In the genomic region with DNA sequence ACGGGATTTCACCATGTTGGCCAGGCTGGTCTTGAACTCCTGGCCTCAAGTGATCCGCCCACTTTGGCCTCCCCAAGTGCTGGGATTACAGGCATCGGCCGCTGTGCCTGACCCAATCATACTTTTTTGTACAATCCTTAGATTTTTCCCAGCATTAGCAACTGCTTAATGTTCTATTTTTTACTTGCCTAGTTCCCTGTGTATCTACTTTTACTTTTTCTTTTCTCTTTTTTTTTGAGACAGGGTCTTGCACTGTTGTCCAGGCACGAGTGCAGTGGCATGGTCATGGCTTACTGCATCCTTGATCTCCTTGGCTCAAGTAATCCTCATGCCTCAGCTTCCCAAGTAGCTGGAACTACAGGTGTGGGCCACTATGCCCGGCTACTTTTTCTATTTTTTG, we compare ENCODE assay signal across 14 cellular contexts. TPM values are rescaled to one million over a fixed set of nuclear protein-coding genes. Genes with fewer than 3 reads are reported as not detected.
DNase-seq lines count a peak whose midpoint lies in the region; TF ChIP-seq lines count a peak whose summit lies in the region.
"Had no signal": no experiment of that assay in that cellular context is flagged by ENCODE, and none has a peak within 500 bp of the region (broad histone marks: within the 10 kb centered on the region; RNA-seq: fewer than 3 reads in every experiment).

No MANE protein-coding gene starts in this region.

- no peaks in the 10 kb centered on the region for H3K9me3 Mint-ChIP-seq in activated naive CD4-positive, alpha-beta T cell treated with anti-CD3 and anti-CD28 coated beads, Interleukin-2, amount 50 U/mL, for 24 hours
- H3K9me3 Mint-ChIP-seq in brain: no peaks in the 10 kb centered on the region
- H3K9me3 Mint-ChIP-seq: H9 had no signal

- H3K27me3 Mint-ChIP-seq in activated naive CD4-positive, alpha-beta T cell treated with anti-CD3 and anti-CD28 coated beads, Interleukin-2, amount 50 U/mL, for 24 hours: no peaks in the 10 kb centered on the region
- peaks cover 13% of the 10 kb centered on the region for H3K27me3 Mint-ChIP-seq in brain

- TF ChIP-seq CTCF in Loucy (conservative IDR thresholded peaks at IDR 0.05; ENCODE audit: low read length): no peak
- no peak for TF ChIP-seq CTCF in brain (conservative IDR thresholded peaks at IDR 0.05)
- no peak for TF ChIP-seq CTCF in smooth muscle cell (IDR thresholded peaks at IDR 0.05; ENCODE audit: borderline replicate concordance, insufficient read depth, poor library complexity, severe bottlenecking)

- H3K4me1 ChIP-seq in Loucy (ENCODE audit: insufficient read depth, low read length, poor library complexity, severe bottlenecking) (peaks cover 52% of the 10 kb centered on the region), smooth muscle cell (ENCODE audit: low read depth) (peaks cover 27% of the 10 kb centered on the region)

- H3K27ac ChIP-seq in smooth muscle cell (ENCODE audit: low read depth): peak overlapping the region; percentile 58

- peak overlapping the region; percentile 92 for H3K27ac Mint-ChIP-seq in activated naive CD4-positive, alpha-beta T cell treated with anti-CD3 and anti-CD28 coated beads, Interleukin-2, amount 50 U/mL, for 24 hours
- peak overlapping the region in 4 of 5 experiments; percentile 83 to 99 (median 97) for H3K27ac Mint-ChIP-seq in brain

- H3K27me3 ChIP-seq in Loucy (ENCODE audit: insufficient read depth, low read length, poor library complexity, severe bottlenecking) (no peaks in the 10 kb centered on the region), smooth muscle cell (ENCODE audit: low read depth) (no peaks in the 10 kb centered on the region)
- H3K27me3 ChIP-seq: foreskin keratinocyte had no signal

- H3K9me2 ChIP-seq in Loucy (replicated peaks; ENCODE audit: low read depth, low read length): no peaks in the 10 kb centered on the region

- H2AFZ ChIP-seq in Loucy (ENCODE audit: low read length) (no peak overlapping the region), smooth muscle cell (ENCODE audit: low read depth) (no peak overlapping the region)

- peak overlapping the region; percentile 33 for H3K4me3 Mint-ChIP-seq in activated naive CD4-positive, alpha-beta T cell treated with anti-CD3 and anti-CD28 coated beads, Interleukin-2, amount 50 U/mL, for 24 hours
- H3K4me3 Mint-ChIP-seq in brain: peak overlapping the region; percentile 38 to 96 (median 70)

- H3K36me3 ChIP-seq in Loucy (ENCODE audit: insufficient read depth, low read length) (peaks cover 17% of the 10 kb centered on the region), smooth muscle cell (ENCODE audit: low read depth) (no peaks in the 10 kb centered on the region)

- H4K20me1 ChIP-seq in Loucy (ENCODE audit: insufficient read depth, low read length, poor library complexity, severe bottlenecking) (peaks cover 76% of the 10 kb centered on the region), smooth muscle cell (ENCODE audit: low read depth) (peaks cover 35% of the 10 kb centered on the region)

- H3K4me2 ChIP-seq in Loucy (ENCODE audit: low read depth, low read length, poor library complexity, severe bottlenecking): peak overlapping the region; percentile 13
- no peak overlapping the region for H3K4me2 ChIP-seq in smooth muscle cell

- H3K36me3 Mint-ChIP-seq in activated naive CD4-positive, alpha-beta T cell treated with anti-CD3 and anti-CD28 coated beads, Interleukin-2, amount 50 U/mL, for 24 hours: peaks cover 8% of the 10 kb centered on the region
- peaks cover 13% of the 10 kb centered on the region for H3K36me3 Mint-ChIP-seq in brain

- 96% methylated on average over 6 of the region's 6 CpGs for WGBS in smooth muscle cell (ENCODE audit: low lambda C conversion rate)

- H3K9ac ChIP-seq in Loucy (ENCODE audit: low read depth, low read length, poor library complexity, severe bottlenecking) (peak overlapping the region; percentile 73), smooth muscle cell (ENCODE audit: low read depth) (no peak overlapping the region)

- no peaks in the 10 kb centered on the region for H3K9me3 ChIP-seq in Loucy (ENCODE audit: insufficient read depth, low read depth, low read length)
- H3K9me3 ChIP-seq in smooth muscle cell (replicated peaks; ENCODE audit: low read depth): no peaks in the 10 kb centered on the region

- H3K79me2 ChIP-seq in Loucy (ENCODE audit: insufficient read depth, low read length): peaks cover 99% of the 10 kb centered on the region
- peaks cover 92% of the 10 kb centered on the region for H3K79me2 ChIP-seq in smooth muscle cell (ENCODE audit: low read depth)

- no peak for DNase-seq in activated naive CD4-positive, alpha-beta T cell (lab: John Stamatoyannopoulos, UW)
- DNase-seq in smooth muscle cell (lab: John Stamatoyannopoulos, UW; ENCODE audit: unreplicated experiment) (no peak), NCI-H1694 treated with DMSO at 0.1 percent for 48 hours (lab: John Stamatoyannopoulos, UW) (no peak), NCI-H1092 (lab: John Stamatoyannopoulos, UW) (no peak), HUDEP-2 (lab: John Stamatoyannopoulos, UW; ENCODE audit: unreplicated experiment in 76 of 76) (no peak)
- DNase-seq: DMS79 treated with DMSO at 0.1 percent for 48 hours; effector CD8-positive, alpha-beta T cell; NCI-H1105; stimulated activated CD4-positive, alpha-beta T cell treated with anti-CD3 and anti-CD28 coated beads, Interleukin-2, amount 100 ng/mL, for 24 hours had no signal

- H3K4me3 ChIP-seq in Loucy (ENCODE audit: low read length, poor library complexity, severe bottlenecking) (no peak overlapping the region), smooth muscle cell (no peak overlapping the region)

- no peaks in the 10 kb centered on the region for H3F3A ChIP-seq in Loucy (ENCODE audit: low read depth)
- peaks cover 10% of the 10 kb centered on the region for H3F3A ChIP-seq in smooth muscle cell (ENCODE audit: low read depth)

- peaks cover 74% of the 10 kb centered on the region for H3K4me1 Mint-ChIP-seq in activated naive CD4-positive, alpha-beta T cell treated with anti-CD3 and anti-CD28 coated beads, Interleukin-2, amount 50 U/mL, for 24 hours
- H3K4me1 Mint-ChIP-seq in brain: peaks cover 61% of the 10 kb centered on the region

RNA-seq across cellular contexts. Expression of a gene that starts 9.5 kb away (rescaled TPM):
- 132 TPM for polyA plus RNA-seq in brain (ENCODE audit: insufficient read depth, low read depth, low replicate concordance)
- total RNA-seq in smooth muscle cell: 62.4 and 76.5 TPM in 2 replicates
- polyA plus RNA-seq in smooth muscle cell: 80.1 and 83.2 TPM in 2 replicates
